ENCODE assay signal across 23 cellular contexts in the genomic region with DNA sequence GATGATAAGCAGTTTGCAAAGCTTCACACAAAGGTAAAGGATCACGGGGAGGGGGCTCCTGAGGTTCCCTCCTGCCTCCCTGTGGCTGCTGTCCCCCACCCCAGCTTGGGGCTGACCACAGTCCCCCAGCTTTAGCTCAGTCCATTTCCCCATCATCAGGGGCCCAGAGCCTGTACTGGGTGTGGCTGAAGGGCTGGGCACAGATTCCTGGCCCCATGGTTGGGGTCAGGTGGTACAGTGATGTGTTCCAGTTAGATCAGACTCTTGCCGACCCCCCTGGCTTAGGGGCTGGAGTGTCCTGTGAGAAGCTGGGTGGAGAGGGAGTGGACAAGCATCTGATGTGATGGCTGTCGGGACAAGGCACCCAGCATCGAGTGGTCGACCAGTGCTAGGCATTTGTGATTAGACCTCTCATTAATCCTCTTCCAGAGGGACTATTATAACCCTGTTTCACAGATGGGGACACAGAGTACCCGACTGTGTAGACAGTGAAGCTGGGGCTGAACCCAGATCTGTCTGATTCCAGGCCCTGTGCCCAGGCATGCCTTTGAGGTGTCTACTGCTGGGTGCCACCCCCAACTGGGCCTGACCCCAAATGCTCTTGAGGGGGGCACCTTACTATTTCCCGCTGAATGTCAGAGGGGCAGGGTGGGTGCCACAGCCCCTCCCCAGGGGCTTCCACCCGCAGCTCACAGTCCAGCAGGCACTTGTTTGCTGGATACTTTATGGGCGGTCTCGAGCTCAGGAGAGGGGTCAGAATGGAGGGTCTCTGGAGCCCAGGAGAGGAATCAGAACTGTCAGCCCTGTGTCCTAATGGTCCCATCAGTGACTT. TPM values are rescaled to one million over a fixed set of nuclear protein-coding genes. Genes with fewer than 3 reads are reported as not detected.
A peak's percentile ranks its signal among the peaks of the same experiment; 100 is the strongest.
DNase-seq lines count a peak whose midpoint lies in the region; ATAC-seq and TF ChIP-seq lines count a peak whose summit lies in the region.
"Had no signal": no experiment of that assay in that cellular context is flagged by ENCODE, and none has a peak within 500 bp of the region (broad histone marks: within the 10 kb centered on the region; RNA-seq: fewer than 3 reads in every experiment).

No MANE protein-coding gene starts in this region.

- peaks cover 34% of the 10 kb centered on the region for H3K27me3 Mint-ChIP-seq in activated CD8-positive, alpha-beta memory T cell treated with anti-CD3 and anti-CD28 coated beads, Interleukin-2, amount 10 ng/mL, durations not matched to agents 7 days and 5 days
- peaks cover 59% of the 10 kb centered on the region for H3K27me3 Mint-ChIP-seq in activated naive CD4-positive, alpha-beta T cell treated with anti-CD3 and anti-CD28 coated beads, Interleukin-2, amount 10 ng/mL, durations not matched to agents 7 days and 5 days

- no peak for TF ChIP-seq CTCF in upper lobe of left lung (IDR thresholded peaks at IDR 0.05)

- H3K4me3 ChIP-seq in upper lobe of left lung, result peak overlapping the region; percentile 5 to 75 (median 65)
- H3K4me3 ChIP-seq: thoracic aorta had no signal

- WGBS in upper lobe of left lung, 2 donors, result 66 to 69% methylated on average over 5 to 10 of the region's 10 CpGs

- TF ChIP-seq EP300 in upper lobe of left lung (IDR thresholded peaks at IDR 0.05), result no peak

- CTCF ChIA-PET in activated CD8-positive, alpha-beta memory T cell treated with anti-CD3 and anti-CD28 coated beads, Interleukin-2, amount 10 ng/mL, durations not matched to agents 7 days and 5 days (lab: Charles Lee), result no interaction called here
- CTCF ChIA-PET in activated naive CD4-positive, alpha-beta T cell treated with anti-CD3 and anti-CD28 coated beads, Interleukin-2, amount 10 ng/mL, durations not matched to agents 7 days and 5 days (lab: Charles Lee), result no interaction called here

- H3K27ac ChIP-seq in upper lobe of left lung, result peak overlapping the region; percentile 35 to 64 (median 46)
- H3K27ac ChIP-seq: brain microvascular endothelial cell, left lung, thoracic aorta had no signal

- ATAC-seq in Right ventricle myocardium inferior (no peak), upper lobe of left lung (ENCODE audit: low FRiP score in 2 of 2) (no peak), GM18858 (IDR thresholded peaks at IDR 0.05; ENCODE audit: unreplicated experiment) (no peak), HG03378 (IDR thresholded peaks at IDR 0.05; ENCODE audit: unreplicated experiment) (no peak)
- ATAC-seq in activated CD8-positive, alpha-beta memory T cell treated with anti-CD3 and anti-CD28 coated beads, Interleukin-2, amount 10 ng/mL, durations not matched to agents 7 days and 5 days, result no peak
- ATAC-seq: activated T-cell treated with anti-CD3 and anti-CD28 coated beads, Interleukin-2, amount 50 U/mL, for 4 hours; CD8-positive, alpha-beta T cell; left lung had no signal

- peaks cover 5 to 25% (median 17%) of the 10 kb centered on the region in 4 donors for H3K4me1 ChIP-seq in upper lobe of left lung

- H3K9me3 Mint-ChIP-seq in activated CD8-positive, alpha-beta memory T cell treated with anti-CD3 and anti-CD28 coated beads, Interleukin-2, amount 10 ng/mL, durations not matched to agents 7 days and 5 days (ENCODE audit: low read depth), result peaks cover 8% of the 10 kb centered on the region
- peaks cover 10% of the 10 kb centered on the region for H3K9me3 Mint-ChIP-seq in activated naive CD4-positive, alpha-beta T cell treated with anti-CD3 and anti-CD28 coated beads, Interleukin-2, amount 10 ng/mL, durations not matched to agents 7 days and 5 days
- H3K9me3 Mint-ChIP-seq: activated CD4-positive, alpha-beta T cell treated with anti-CD3 and anti-CD28 coated beads, Interleukin-2, amount 10 ng/mL, durations not matched to agents 24 days and 14 days; activated naive CD8-positive, alpha-beta T cell treated with anti-CD3 and anti-CD28 coated beads for 36 hours; activated T-cell treated with anti-CD3 and anti-CD28 coated beads, Interleukin-2, amount 50 U/mL, for 4 hours; CD8-positive, alpha-beta T cell; dendritic cell treated with granulocyte-macrophage colony-stimulating factor and Interleukin-4, amounts not matched to agents 40 ng/mL and 50 ng/mL, for 4 days had no signal

- peaks cover 0 to 37% (median 12%) of the 10 kb centered on the region in 4 donors for H3K36me3 ChIP-seq in upper lobe of left lung
- H3K36me3 ChIP-seq: brain microvascular endothelial cell, thoracic aorta had no signal

- DNase-seq in cardiac septum (ENCODE audit: low spot score), result peak; percentile 38
- DNase-seq in Right ventricle myocardium inferior (ENCODE audit: missing footprints), result no peak
- DNase-seq in activated CD8-positive, alpha-beta memory T cell treated with anti-CD3 and anti-CD28 coated beads, Interleukin-2, amount 10 ng/mL, durations not matched to agents 7 days and 5 days, result peak; percentile 35
- peak; percentile 77 for DNase-seq in mesenteric fat pad (ENCODE audit: low spot score)
- DNase-seq in upper lobe of left lung, result no peak
- no peak for DNase-seq in activated naive CD4-positive, alpha-beta T cell treated with anti-CD3 and anti-CD28 coated beads, Interleukin-2, amount 10 ng/mL, durations not matched to agents 7 days and 5 days
- DNase-seq: activated CD4-positive, alpha-beta T cell treated with anti-CD3 and anti-CD28 coated beads, Interleukin-2, amount 10 ng/mL, durations not matched to agents 24 days and 14 days; activated naive CD8-positive, alpha-beta T cell treated with anti-CD3 and anti-CD28 coated beads for 36 hours; activated T-cell treated with anti-CD3 and anti-CD28 coated beads, Interleukin-2, amount 50 U/mL, for 4 hours; brain microvascular endothelial cell; foreskin melanocyte; H7; IMR-90; MM.1S; NCI-H1694 treated with DMSO at 0.1 percent for 48 hours; NCI-H2227 treated with DMSO at 0.1 percent for 48 hours; SW 1271 had no signal

- peaks cover 0 to 20% (median 13%) of the 10 kb centered on the region in 4 donors for H3K27me3 ChIP-seq in upper lobe of left lung

- no peak overlapping the region for H3K27ac Mint-ChIP-seq in activated CD8-positive, alpha-beta memory T cell treated with anti-CD3 and anti-CD28 coated beads, Interleukin-2, amount 10 ng/mL, durations not matched to agents 7 days and 5 days
- H3K27ac Mint-ChIP-seq in activated naive CD4-positive, alpha-beta T cell treated with anti-CD3 and anti-CD28 coated beads, Interleukin-2, amount 10 ng/mL, durations not matched to agents 7 days and 5 days, result no peak overlapping the region
- H3K27ac Mint-ChIP-seq: activated CD4-positive, alpha-beta T cell treated with anti-CD3 and anti-CD28 coated beads, Interleukin-2, amount 10 ng/mL, durations not matched to agents 24 days and 14 days; activated naive CD8-positive, alpha-beta T cell treated with anti-CD3 and anti-CD28 coated beads for 36 hours; CD8-positive, alpha-beta T cell; dendritic cell treated with granulocyte-macrophage colony-stimulating factor and Interleukin-4, amounts not matched to agents 40 ng/mL and 50 ng/mL, for 4 days had no signal

- peaks cover 6% of the 10 kb centered on the region for H3K4me1 Mint-ChIP-seq in activated CD8-positive, alpha-beta memory T cell treated with anti-CD3 and anti-CD28 coated beads, Interleukin-2, amount 10 ng/mL, durations not matched to agents 7 days and 5 days
- peaks cover 8% of the 10 kb centered on the region for H3K4me1 Mint-ChIP-seq in activated naive CD4-positive, alpha-beta T cell treated with anti-CD3 and anti-CD28 coated beads, Interleukin-2, amount 10 ng/mL, durations not matched to agents 7 days and 5 days

- no peak for TF ChIP-seq POLR2A in upper lobe of left lung (IDR thresholded peaks at IDR 0.05)

- intact Hi-C loops in cardiac septum (cut with DNase I) (no loop called here), Right ventricle myocardium inferior (cut with DNase I) (no loop called here)

- no peaks in the 10 kb centered on the region for H3K36me3 Mint-ChIP-seq in activated CD8-positive, alpha-beta memory T cell treated with anti-CD3 and anti-CD28 coated beads, Interleukin-2, amount 10 ng/mL, durations not matched to agents 7 days and 5 days
- H3K36me3 Mint-ChIP-seq in activated naive CD4-positive, alpha-beta T cell treated with anti-CD3 and anti-CD28 coated beads, Interleukin-2, amount 10 ng/mL, durations not matched to agents 7 days and 5 days, result no peaks in the 10 kb centered on the region
- H3K36me3 Mint-ChIP-seq: activated naive CD8-positive, alpha-beta T cell treated with anti-CD3 and anti-CD28 coated beads for 36 hours; CD8-positive, alpha-beta T cell had no signal

- no peaks in the 10 kb centered on the region for H3K9me3 ChIP-seq in upper lobe of left lung
- H3K9me3 ChIP-seq: left lung, thoracic aorta had no signal

- H3K4me3 Mint-ChIP-seq in activated CD8-positive, alpha-beta memory T cell treated with anti-CD3 and anti-CD28 coated beads, Interleukin-2, amount 10 ng/mL, durations not matched to agents 7 days and 5 days, result no peak overlapping the region
- no peak overlapping the region for H3K4me3 Mint-ChIP-seq in activated naive CD4-positive, alpha-beta T cell treated with anti-CD3 and anti-CD28 coated beads, Interleukin-2, amount 10 ng/mL, durations not matched to agents 7 days and 5 days
- H3K4me3 Mint-ChIP-seq: activated naive CD8-positive, alpha-beta T cell treated with anti-CD3 and anti-CD28 coated beads for 36 hours; dendritic cell treated with granulocyte-macrophage colony-stimulating factor and Interleukin-4, amounts not matched to agents 40 ng/mL and 50 ng/mL, for 4 days had no signal

RNA-seq across cellular contexts. Expression of a gene that starts 4.3 kb away (rescaled TPM):
- total RNA-seq in cardiac septum (25.9 TPM), Right ventricle myocardium inferior (22.2 TPM), mesenteric fat pad (95.7 TPM), upper lobe of left lung (100 to 1,000 TPM in 1 of 6 donors, 10 to 100 TPM in 5; 16.6 to 105 (median 51.1) TPM)
- under 1 TPM in 1 of 2 experiments, not detected in 1; 0.05 TPM for total RNA-seq in activated CD8-positive, alpha-beta memory T cell treated with anti-CD3 and anti-CD28 coated beads, Interleukin-2, amount 10 ng/mL, durations not matched to agents 7 days and 5 days
- total RNA-seq: CD8-positive, alpha-beta T cell had no signal

RNA-seq across cellular contexts. Expression of a gene that starts 48.9 kb away (rescaled TPM):
- total RNA-seq in cardiac septum (33.7 TPM), Right ventricle myocardium inferior (21.3 TPM), mesenteric fat pad (50.4 TPM), upper lobe of left lung (10 to 100 TPM; 29.8 to 99.0 (median 59.2) TPM)
- total RNA-seq in activated CD8-positive, alpha-beta memory T cell treated with anti-CD3 and anti-CD28 coated beads, Interleukin-2, amount 10 ng/mL, durations not matched to agents 7 days and 5 days, result 10 to 100 TPM; 49.6 to 68.2 TPM

Comparison
In these comparisons a context has a peak if more than half of its experiments do, and no peak if none do; other contexts are left out.
1. DNase-seq: peak in cardiac septum (single experiment), activated CD8-positive, alpha-beta memory T cell treated with anti-CD3 and anti-CD28 coated beads, Interleukin-2, amount 10 ng/mL, durations not matched to agents 7 days and 5 days (single experiment) and mesenteric fat pad (single experiment); none in Right ventricle myocardium inferior (single experiment), upper lobe of left lung (0 of 2) and activated naive CD4-positive, alpha-beta T cell treated with anti-CD3 and anti-CD28 coated beads, Interleukin-2, amount 10 ng/mL, durations not matched to agents 7 days and 5 days (single experiment).
2. RNA of a gene that starts 4.3 kb away (total RNA-seq): 95.7 TPM in mesenteric fat pad (single experiment), 16.6 to 105 TPM in upper lobe of left lung, 25.9 TPM in cardiac septum (single experiment) and 22.2 TPM in Right ventricle myocardium inferior (single experiment); 0.05 TPM in activated CD8-positive, alpha-beta memory T cell treated with anti-CD3 and anti-CD28 coated beads, Interleukin-2, amount 10 ng/mL, durations not matched to agents 7 days and 5 days; every median in the first group is over 10 times any median in the second.